In genomic region chr10:101291254-101292193, GRCh38 we compare ENCODE assay signal across 8 cellular contexts.
A peak's percentile ranks its signal among the peaks of the same experiment; 100 is the strongest.
DNase-seq lines count a peak whose midpoint lies in the region; ATAC-seq and TF ChIP-seq lines count a peak whose summit lies in the region.

No MANE protein-coding gene starts in this region.

- ATAC-seq in aorta (ENCODE audit: low FRiP score) = peak; percentile 51

- DNase-seq in CD14-positive monocyte (ENCODE audit: low spot score) (no peak), HuH-7 (ENCODE audit: low spot score) (peak; percentile 93), RKO (ENCODE audit: low spot score) (peak; percentile 58), activated gamma-delta T cell treated with Interleukin-2 at 50 U/mL for 16 hours (peak; percentile 50), germinal center (ENCODE audit: low spot score) (peak; percentile 74), trophoblast cell (peak; percentile 18 to 47), aorta (peak in 1 of 2 donors; percentile 87)
- DNase-seq in stimulated activated naive CD4-positive, alpha-beta T cell treated with Interleukin-2 at 50 U/mL for 16 hours (lab: John Stamatoyannopoulos, UW) = no peak

- no peaks in the 10 kb centered on the region for H3K36me3 ChIP-seq in trophoblast cell (ENCODE audit: control insufficient read depth in 1 of 2, insufficient read depth in 2 of 2, low read length in 2 of 2)
- no peaks in the 10 kb centered on the region for H3K36me3 ChIP-seq in aorta (ENCODE audit: control insufficient read depth in 1 of 2, insufficient read depth in 2 of 2, low read length in 1 of 2)

- H3K79me1 ChIP-seq in trophoblast cell (ENCODE audit: low read length) = no peaks in the 10 kb centered on the region

- no peak overlapping the region for H3K27ac Mint-ChIP-seq in CD14-positive monocyte

- no peaks in the 10 kb centered on the region for H3K79me2 ChIP-seq in trophoblast cell (ENCODE audit: control insufficient read depth, insufficient read depth, low read length, poor library complexity)

- H3K18ac ChIP-seq in trophoblast cell (ENCODE audit: low read length) = no peak overlapping the region

- H2AFZ ChIP-seq in trophoblast cell (ENCODE audit: insufficient read depth, low read length, poor library complexity) = peak overlapping the region; percentile 19

- H2BK12ac ChIP-seq in trophoblast cell (ENCODE audit: low read length) = no peak overlapping the region

- H3K4me3 ChIP-seq in trophoblast cell (ENCODE audit: low read depth, low read length) = no peak overlapping the region
- H3K4me3 ChIP-seq in aorta (ENCODE audit: low read length in 2 of 2) = peak overlapping the region; percentile 43

- no peak overlapping the region for H3K14ac ChIP-seq in trophoblast cell (ENCODE audit: low read length)

- H3K4me1 ChIP-seq in trophoblast cell (ENCODE audit: control insufficient read depth in 1 of 2, insufficient read depth in 2 of 2, low read length in 2 of 2) = peaks cover 5 to 11% of the 10 kb centered on the region in 2 experiments
- H3K4me1 ChIP-seq in aorta (ENCODE audit: control insufficient read depth in 1 of 2, insufficient read depth in 2 of 2, low read length in 2 of 2) = no peaks in the 10 kb centered on the region

- H3K23ac ChIP-seq in trophoblast cell (ENCODE audit: low read length) = no peak overlapping the region

- no CpG with 5 or more reads among the region's 70 CpGs for WGBS in trophoblast cell (ENCODE audit: extremely low coverage, insufficient coverage, insufficient read length)
- WGBS in aorta, 2 donors = 3% methylated on average over 49 to 70 of the region's 70 CpGs

- H3K4me3 Mint-ChIP-seq in CD14-positive monocyte = peak overlapping the region; percentile 31 to 71

- H3K4ac ChIP-seq in trophoblast cell (ENCODE audit: low read depth, low read length) = no peak overlapping the region

- H2AK5ac ChIP-seq in trophoblast cell (ENCODE audit: low read length) = no peak overlapping the region

- peak; percentile 53 for TF ChIP-seq CTCF in CD14-positive monocyte (IDR thresholded peaks at IDR 0.05)

- H3K9me3 ChIP-seq in trophoblast cell (ENCODE audit: insufficient read depth, low read depth, low read length) (peaks cover 2% of the 10 kb centered on the region), aorta (ENCODE audit: control insufficient read depth, low read length) (no peaks in the 10 kb centered on the region)

- no peak overlapping the region for H4K12ac ChIP-seq in trophoblast cell (ENCODE audit: low read depth, low read length)

- H4K8ac ChIP-seq in trophoblast cell (ENCODE audit: low read depth, low read length) = no peak overlapping the region

- H2BK120ac ChIP-seq in trophoblast cell (ENCODE audit: insufficient read depth, low read length, poor library complexity) = no peak overlapping the region

- H3K27ac ChIP-seq in trophoblast cell (ENCODE audit: low read depth, low read length) (no peak overlapping the region), aorta (ENCODE audit: low read depth in 1 of 2, low read length in 2 of 2) (no peak overlapping the region)

- peaks cover 0 to 10% (median 4%) of the 10 kb centered on the region in 7 donors for H3K9me3 Mint-ChIP-seq in CD14-positive monocyte

- H3K9ac ChIP-seq in trophoblast cell (ENCODE audit: low read length) = no peak overlapping the region

- intact Hi-C loops in CD14-positive monocyte (cut with micrococcal nuclease) (no loop called here), aorta (cut with DNase I) (loop anchor here in 1 of 2 donors (10.0 kb wide), 1 partner anchor 77 kb away; no protein-coding TSS in a partner anchor)

- H3K4me1 Mint-ChIP-seq in CD14-positive monocyte = peaks cover 9% of the 10 kb centered on the region

- H4K91ac ChIP-seq in trophoblast cell (ENCODE audit: low read depth, low read length) = no peak overlapping the region

- no peaks in the 10 kb centered on the region for H3K36me3 Mint-ChIP-seq in CD14-positive monocyte

- H2BK5ac ChIP-seq in trophoblast cell (ENCODE audit: low read depth, low read length, poor library complexity) = no peak overlapping the region

- peaks cover 81 to 91% (median 91%) of the 10 kb centered on the region in 3 donors for H3K27me3 Mint-ChIP-seq in CD14-positive monocyte (ENCODE audit: low read depth in 3 of 3)

- H3K27me3 ChIP-seq in trophoblast cell (ENCODE audit: insufficient read depth, low read length) = peaks cover 45% of the 10 kb centered on the region
- peaks cover 0 to 1% of the 10 kb centered on the region in 2 donors for H3K27me3 ChIP-seq in aorta (ENCODE audit: control insufficient read depth in 1 of 2, insufficient read depth in 2 of 2, low read length in 1 of 2)

- H3K4me2 ChIP-seq in trophoblast cell (ENCODE audit: low read length) = peak overlapping the region; percentile 71

Comparison
In these comparisons a context has a peak if more than half of its experiments do, and no peak if none do; other contexts are left out.
1. DNase-seq: peak in HuH-7 (single experiment), RKO (single experiment), activated gamma-delta T cell treated with Interleukin-2 at 50 U/mL for 16 hours (single experiment), germinal center (single experiment) and trophoblast cell (2 of 2); none in CD14-positive monocyte (single experiment) and stimulated activated naive CD4-positive, alpha-beta T cell treated with Interleukin-2 at 50 U/mL for 16 hours (single experiment).